ENCODE assay signal across 1 cellular context in the genomic region with DNA sequence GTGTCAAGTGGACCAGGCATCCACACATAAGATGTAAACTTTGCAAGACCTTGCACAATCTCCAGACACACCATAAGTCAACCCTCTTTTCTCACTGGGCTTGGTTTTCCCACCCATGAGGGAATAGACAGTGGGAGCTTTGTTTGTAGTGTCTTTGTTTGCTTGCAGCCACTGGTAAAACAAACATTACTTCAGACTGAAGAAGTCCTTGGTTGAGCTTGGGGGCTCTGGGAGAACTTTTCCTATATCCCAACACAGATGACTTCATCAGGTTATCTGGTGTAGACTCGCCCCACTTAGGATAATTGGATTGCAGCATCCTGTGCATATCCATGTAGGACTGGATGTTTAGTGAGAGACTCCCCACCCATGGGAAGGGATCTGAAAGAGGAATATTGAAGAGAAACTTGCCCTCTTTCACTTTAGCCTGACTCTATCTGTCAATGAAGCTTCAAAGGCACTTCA.
TF ChIP-seq lines count a peak whose summit lies in the region.

No MANE protein-coding gene starts in this region.

TF ChIP-seq in HEK293, 187 proteins besides CTCF, POLR2A, EP300 and RAD21 (continued from another document and continues in another):
- TF ChIP-seq, protein P1, sequence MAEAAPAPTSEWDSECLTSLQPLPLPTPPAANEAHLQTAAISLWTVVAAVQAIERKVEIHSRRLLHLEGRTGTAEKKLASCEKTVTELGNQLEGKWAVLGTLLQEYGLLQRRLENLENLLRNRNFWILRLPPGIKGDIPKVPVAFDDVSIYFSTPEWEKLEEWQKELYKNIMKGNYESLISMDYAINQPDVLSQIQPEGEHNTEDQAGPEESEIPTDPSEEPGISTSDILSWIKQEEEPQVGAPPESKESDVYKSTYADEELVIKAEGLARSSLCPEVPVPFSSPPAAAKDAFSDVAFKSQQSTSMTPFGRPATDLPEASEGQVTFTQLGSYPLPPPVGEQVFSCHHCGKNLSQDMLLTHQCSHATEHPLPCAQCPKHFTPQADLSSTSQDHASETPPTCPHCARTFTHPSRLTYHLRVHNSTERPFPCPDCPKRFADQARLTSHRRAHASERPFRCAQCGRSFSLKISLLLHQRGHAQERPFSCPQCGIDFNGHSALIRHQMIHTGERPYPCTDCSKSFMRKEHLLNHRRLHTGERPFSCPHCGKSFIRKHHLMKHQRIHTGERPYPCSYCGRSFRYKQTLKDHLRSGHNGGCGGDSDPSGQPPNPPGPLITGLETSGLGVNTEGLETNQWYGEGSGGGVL (tag by site-specific recombination; IDR thresholded peaks at IDR 0.05) = peak; percentile 76
- TF ChIP-seq, protein P2, sequence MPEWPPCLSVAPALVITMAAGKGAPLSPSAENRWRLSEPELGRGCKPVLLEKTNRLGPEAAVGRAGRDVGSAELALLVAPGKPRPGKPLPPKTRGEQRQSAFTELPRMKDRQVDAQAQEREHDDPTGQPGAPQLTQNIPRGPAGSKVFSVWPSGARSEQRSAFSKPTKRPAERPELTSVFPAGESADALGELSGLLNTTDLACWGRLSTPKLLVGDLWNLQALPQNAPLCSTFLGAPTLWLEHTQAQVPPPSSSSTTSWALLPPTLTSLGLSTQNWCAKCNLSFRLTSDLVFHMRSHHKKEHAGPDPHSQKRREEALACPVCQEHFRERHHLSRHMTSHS (tag by site-specific recombination; IDR thresholded peaks at IDR 0.05) = peak; percentile 80
- no peak for TF ChIP-seq ZNF433 (tag by site-specific recombination; IDR thresholded peaks at IDR 0.05; ENCODE audit: low read depth)
- TF ChIP-seq OVOL3 (tag by site-specific recombination; IDR thresholded peaks at IDR 0.05) = 0 out of 2 replicates have a peak, but pooled peaks have one; percentile 37
- TF ChIP-seq, protein P3, sequence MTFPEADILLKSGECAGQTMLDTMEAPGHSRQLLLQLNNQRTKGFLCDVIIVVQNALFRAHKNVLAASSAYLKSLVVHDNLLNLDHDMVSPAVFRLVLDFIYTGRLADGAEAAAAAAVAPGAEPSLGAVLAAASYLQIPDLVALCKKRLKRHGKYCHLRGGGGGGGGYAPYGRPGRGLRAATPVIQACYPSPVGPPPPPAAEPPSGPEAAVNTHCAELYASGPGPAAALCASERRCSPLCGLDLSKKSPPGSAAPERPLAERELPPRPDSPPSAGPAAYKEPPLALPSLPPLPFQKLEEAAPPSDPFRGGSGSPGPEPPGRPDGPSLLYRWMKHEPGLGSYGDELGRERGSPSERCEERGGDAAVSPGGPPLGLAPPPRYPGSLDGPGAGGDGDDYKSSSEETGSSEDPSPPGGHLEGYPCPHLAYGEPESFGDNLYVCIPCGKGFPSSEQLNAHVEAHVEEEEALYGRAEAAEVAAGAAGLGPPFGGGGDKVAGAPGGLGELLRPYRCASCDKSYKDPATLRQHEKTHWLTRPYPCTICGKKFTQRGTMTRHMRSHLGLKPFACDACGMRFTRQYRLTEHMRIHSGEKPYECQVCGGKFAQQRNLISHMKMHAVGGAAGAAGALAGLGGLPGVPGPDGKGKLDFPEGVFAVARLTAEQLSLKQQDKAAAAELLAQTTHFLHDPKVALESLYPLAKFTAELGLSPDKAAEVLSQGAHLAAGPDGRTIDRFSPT (tag by site-specific recombination; IDR thresholded peaks at IDR 0.05) = no peak
- TF ChIP-seq ZNF837 (tag by site-specific recombination; IDR thresholded peaks at IDR 0.05) = no peak
- peak; percentile 19; the same call in 1 of the 2 replicates for TF ChIP-seq TCF7L2 (IDR thresholded peaks at IDR 0.05; ENCODE audit: borderline replicate concordance, low read depth, low read length)
- TF ChIP-seq, protein P4, sequence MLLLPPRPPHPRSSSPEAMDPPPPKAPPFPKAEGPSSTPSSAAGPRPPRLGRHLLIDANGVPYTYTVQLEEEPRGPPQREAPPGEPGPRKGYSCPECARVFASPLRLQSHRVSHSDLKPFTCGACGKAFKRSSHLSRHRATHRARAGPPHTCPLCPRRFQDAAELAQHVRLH (tag by site-specific recombination; IDR thresholded peaks at IDR 0.05) = 0 out of 2 replicates have a peak, but pooled peaks have one; percentile 73
- TF ChIP-seq ZNF324 (tag by site-specific recombination; IDR thresholded peaks at IDR 0.05) = 0 out of 2 replicates have a peak, but pooled peaks have one; percentile 61
- peak; percentile 85 for TF ChIP-seq IKZF3 (tag by site-specific recombination; IDR thresholded peaks at IDR 0.05)
- TF ChIP-seq, protein P5, sequence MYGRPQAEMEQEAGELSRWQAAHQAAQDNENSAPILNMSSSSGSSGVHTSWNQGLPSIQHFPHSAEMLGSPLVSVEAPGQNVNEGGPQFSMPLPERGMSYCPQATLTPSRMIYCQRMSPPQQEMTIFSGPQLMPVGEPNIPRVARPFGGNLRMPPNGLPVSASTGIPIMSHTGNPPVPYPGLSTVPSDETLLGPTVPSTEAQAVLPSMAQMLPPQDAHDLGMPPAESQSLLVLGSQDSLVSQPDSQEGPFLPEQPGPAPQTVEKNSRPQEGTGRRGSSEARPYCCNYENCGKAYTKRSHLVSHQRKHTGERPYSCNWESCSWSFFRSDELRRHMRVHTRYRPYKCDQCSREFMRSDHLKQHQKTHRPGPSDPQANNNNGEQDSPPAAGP (tag by site-specific recombination; IDR thresholded peaks at IDR 0.05) = peak; percentile 96
- TF ChIP-seq SCRT2 (tag by site-specific recombination; IDR thresholded peaks at IDR 0.05) = peak; percentile 46
- TF ChIP-seq ZNF24 (tag by site-specific recombination; IDR thresholded peaks at IDR 0.05) = peak; percentile 92
- no peak for TF ChIP-seq ZNF423 (tag by site-specific recombination; IDR thresholded peaks at IDR 0.05)
- TF ChIP-seq ZNF549 (tag by site-specific recombination; IDR thresholded peaks at IDR 0.05) = no peak
- TF ChIP-seq, protein P6, sequence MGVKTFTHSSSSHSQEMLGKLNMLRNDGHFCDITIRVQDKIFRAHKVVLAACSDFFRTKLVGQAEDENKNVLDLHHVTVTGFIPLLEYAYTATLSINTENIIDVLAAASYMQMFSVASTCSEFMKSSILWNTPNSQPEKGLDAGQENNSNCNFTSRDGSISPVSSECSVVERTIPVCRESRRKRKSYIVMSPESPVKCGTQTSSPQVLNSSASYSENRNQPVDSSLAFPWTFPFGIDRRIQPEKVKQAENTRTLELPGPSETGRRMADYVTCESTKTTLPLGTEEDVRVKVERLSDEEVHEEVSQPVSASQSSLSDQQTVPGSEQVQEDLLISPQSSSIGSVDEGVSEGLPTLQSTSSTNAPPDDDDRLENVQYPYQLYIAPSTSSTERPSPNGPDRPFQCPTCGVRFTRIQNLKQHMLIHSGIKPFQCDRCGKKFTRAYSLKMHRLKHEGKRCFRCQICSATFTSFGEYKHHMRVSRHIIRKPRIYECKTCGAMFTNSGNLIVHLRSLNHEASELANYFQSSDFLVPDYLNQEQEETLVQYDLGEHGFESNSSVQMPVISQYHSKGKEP (tag by site-specific recombination; IDR thresholded peaks at IDR 0.05) = peak; percentile 94
- 0 out of 2 replicates have a peak, but pooled peaks have one; percentile 6 for TF ChIP-seq KLF9 (tag by site-specific recombination; IDR thresholded peaks at IDR 0.05; ENCODE audit: low read depth)
- TF ChIP-seq TRIM28 (IDR thresholded peaks at IDR 0.05; ENCODE audit: borderline replicate concordance, low read length) = peak; percentile 87; the same call in 1 of the 2 replicates
- TF ChIP-seq, protein P7, sequence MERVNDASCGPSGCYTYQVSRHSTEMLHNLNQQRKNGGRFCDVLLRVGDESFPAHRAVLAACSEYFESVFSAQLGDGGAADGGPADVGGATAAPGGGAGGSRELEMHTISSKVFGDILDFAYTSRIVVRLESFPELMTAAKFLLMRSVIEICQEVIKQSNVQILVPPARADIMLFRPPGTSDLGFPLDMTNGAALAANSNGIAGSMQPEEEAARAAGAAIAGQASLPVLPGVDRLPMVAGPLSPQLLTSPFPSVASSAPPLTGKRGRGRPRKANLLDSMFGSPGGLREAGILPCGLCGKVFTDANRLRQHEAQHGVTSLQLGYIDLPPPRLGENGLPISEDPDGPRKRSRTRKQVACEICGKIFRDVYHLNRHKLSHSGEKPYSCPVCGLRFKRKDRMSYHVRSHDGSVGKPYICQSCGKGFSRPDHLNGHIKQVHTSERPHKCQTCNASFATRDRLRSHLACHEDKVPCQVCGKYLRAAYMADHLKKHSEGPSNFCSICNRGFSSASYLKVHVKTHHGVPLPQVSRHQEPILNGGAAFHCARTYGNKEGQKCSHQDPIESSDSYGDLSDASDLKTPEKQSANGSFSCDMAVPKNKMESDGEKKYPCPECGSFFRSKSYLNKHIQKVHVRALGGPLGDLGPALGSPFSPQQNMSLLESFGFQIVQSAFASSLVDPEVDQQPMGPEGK (tag by site-specific recombination; IDR thresholded peaks at IDR 0.05) = peak; percentile 95
- TF ChIP-seq ZBTB1 (tag by site-specific recombination; IDR thresholded peaks at IDR 0.05) = no peak
- 0 out of 2 replicates have a peak, but pooled peaks have one; percentile 23 for TF ChIP-seq SP2 (tag by site-specific recombination; IDR thresholded peaks at IDR 0.05)
- peak; percentile 21; the same call in 1 of the 2 replicates for TF ChIP-seq ZNF394 (tag by site-specific recombination; IDR thresholded peaks at IDR 0.05; ENCODE audit: borderline replicate concordance)
- TF ChIP-seq GLI2 (tag by site-specific recombination; IDR thresholded peaks at IDR 0.05; ENCODE audit: borderline replicate concordance, low read depth) = peak; percentile 73; the same call in 1 of the 2 replicates
- no peak for TF ChIP-seq ZNF501 (tag by site-specific recombination; IDR thresholded peaks at IDR 0.05)
- TF ChIP-seq ZNF473 (tag by site-specific recombination; IDR thresholded peaks at IDR 0.05) = no peak
- no peak for TF ChIP-seq ZNF37A (tag by site-specific recombination; IDR thresholded peaks at IDR 0.05)
- no peak for TF ChIP-seq ZNF510 (tag by site-specific recombination; IDR thresholded peaks at IDR 0.05; ENCODE audit: insufficient replicate concordance)
- TF ChIP-seq ZNF660 (tag by site-specific recombination; IDR thresholded peaks at IDR 0.05) = peak; percentile 67; the same call in 1 of the 2 replicates
- TF ChIP-seq ZNF558 (tag by site-specific recombination; IDR thresholded peaks at IDR 0.05) = peak; percentile 81; the same call in 1 of the 2 replicates
- no peak for TF ChIP-seq ZNF239 (tag by site-specific recombination; IDR thresholded peaks at IDR 0.05)
- no peak for TF ChIP-seq ZNF184 (tag by site-specific recombination; IDR thresholded peaks at IDR 0.05)
- peak; percentile 76; the same call in 1 of the 2 replicates for TF ChIP-seq KLF10 (tag by site-specific recombination; IDR thresholded peaks at IDR 0.05)
- peak; percentile 42 for TF ChIP-seq ZFHX2 (tag by site-specific recombination; conservative IDR thresholded peaks at IDR 0.05)
- TF ChIP-seq ZNF174 (tag by site-specific recombination; IDR thresholded peaks at IDR 0.05) = no peak
- TF ChIP-seq ZNF426 (tag by site-specific recombination; IDR thresholded peaks at IDR 0.05) = no peak
- TF ChIP-seq ZNF221 (tag by site-specific recombination; IDR thresholded peaks at IDR 0.05; ENCODE audit: borderline replicate concordance) = no peak
- no peak for TF ChIP-seq ZNF514 (tag by site-specific recombination; IDR thresholded peaks at IDR 0.05)
- TF ChIP-seq, protein P8, sequence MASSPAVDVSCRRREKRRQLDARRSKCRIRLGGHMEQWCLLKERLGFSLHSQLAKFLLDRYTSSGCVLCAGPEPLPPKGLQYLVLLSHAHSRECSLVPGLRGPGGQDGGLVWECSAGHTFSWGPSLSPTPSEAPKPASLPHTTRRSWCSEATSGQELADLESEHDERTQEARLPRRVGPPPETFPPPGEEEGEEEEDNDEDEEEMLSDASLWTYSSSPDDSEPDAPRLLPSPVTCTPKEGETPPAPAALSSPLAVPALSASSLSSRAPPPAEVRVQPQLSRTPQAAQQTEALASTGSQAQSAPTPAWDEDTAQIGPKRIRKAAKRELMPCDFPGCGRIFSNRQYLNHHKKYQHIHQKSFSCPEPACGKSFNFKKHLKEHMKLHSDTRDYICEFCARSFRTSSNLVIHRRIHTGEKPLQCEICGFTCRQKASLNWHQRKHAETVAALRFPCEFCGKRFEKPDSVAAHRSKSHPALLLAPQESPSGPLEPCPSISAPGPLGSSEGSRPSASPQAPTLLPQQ (tag by site-specific recombination; IDR thresholded peaks at IDR 0.05) = peak; percentile 56; the same call in 1 of the 2 replicates
- no peak for TF ChIP-seq ZNF354C (tag by site-specific recombination; IDR thresholded peaks at IDR 0.05; ENCODE audit: borderline replicate concordance, low read depth)
- peak; percentile 84 for TF ChIP-seq KLF8 (tag by site-specific recombination; IDR thresholded peaks at IDR 0.05)
- no peak; the same call in 1 of the 2 replicates for TF ChIP-seq ZNF610 (tag by site-specific recombination; IDR thresholded peaks at IDR 0.05; ENCODE audit: borderline replicate concordance)
- no peak for TF ChIP-seq ZNF677 (tag by site-specific recombination; IDR thresholded peaks at IDR 0.05)
- TF ChIP-seq ZNF629 (tag by site-specific recombination; IDR thresholded peaks at IDR 0.05) = peak; percentile 92
- peak; percentile 85 for TF ChIP-seq ZNF366 (tag by site-specific recombination; conservative IDR thresholded peaks at IDR 0.05)
- TF ChIP-seq KLF1 (tag by site-specific recombination; IDR thresholded peaks at IDR 0.05) = peak; percentile 94
- TF ChIP-seq, protein P9, sequence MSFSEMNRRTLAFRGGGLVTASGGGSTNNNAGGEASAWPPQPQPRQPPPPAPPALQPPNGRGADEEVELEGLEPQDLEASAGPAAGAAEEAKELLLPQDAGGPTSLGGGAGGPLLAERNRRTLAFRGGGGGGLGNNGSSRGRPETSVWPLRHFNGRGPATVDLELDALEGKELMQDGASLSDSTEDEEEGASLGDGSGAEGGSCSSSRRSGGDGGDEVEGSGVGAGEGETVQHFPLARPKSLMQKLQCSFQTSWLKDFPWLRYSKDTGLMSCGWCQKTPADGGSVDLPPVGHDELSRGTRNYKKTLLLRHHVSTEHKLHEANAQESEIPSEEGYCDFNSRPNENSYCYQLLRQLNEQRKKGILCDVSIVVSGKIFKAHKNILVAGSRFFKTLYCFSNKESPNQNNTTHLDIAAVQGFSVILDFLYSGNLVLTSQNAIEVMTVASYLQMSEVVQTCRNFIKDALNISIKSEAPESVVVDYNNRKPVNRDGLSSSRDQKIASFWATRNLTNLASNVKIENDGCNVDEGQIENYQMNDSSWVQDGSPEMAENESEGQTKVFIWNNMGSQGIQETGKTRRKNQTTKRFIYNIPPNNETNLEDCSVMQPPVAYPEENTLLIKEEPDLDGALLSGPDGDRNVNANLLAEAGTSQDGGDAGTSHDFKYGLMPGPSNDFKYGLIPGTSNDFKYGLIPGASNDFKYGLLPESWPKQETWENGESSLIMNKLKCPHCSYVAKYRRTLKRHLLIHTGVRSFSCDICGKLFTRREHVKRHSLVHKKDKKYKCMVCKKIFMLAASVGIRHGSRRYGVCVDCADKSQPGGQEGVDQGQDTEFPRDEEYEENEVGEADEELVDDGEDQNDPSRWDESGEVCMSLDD (tag by site-specific recombination; IDR thresholded peaks at IDR 0.05) = 0 out of 2 replicates have a peak, but pooled peaks have one; percentile 29
- 0 out of 2 replicates have a peak, but pooled peaks have one; percentile 57 for TF ChIP-seq ZSCAN23 (tag by site-specific recombination; IDR thresholded peaks at IDR 0.05)
- peak; percentile 63; the same call in 1 of the 2 replicates for TF ChIP-seq ZNF2 (tag by site-specific recombination; IDR thresholded peaks at IDR 0.05)
- peak; percentile 90 for TF ChIP-seq ZNF600 (tag by site-specific recombination; IDR thresholded peaks at IDR 0.05)
- 0 out of 2 replicates have a peak, but pooled peaks have one; percentile 41 for TF ChIP-seq BCL11A (tag by site-specific recombination; IDR thresholded peaks at IDR 0.05; ENCODE audit: low read depth)
- TF ChIP-seq ZNF843 (tag by site-specific recombination; IDR thresholded peaks at IDR 0.05) = peak; percentile 93
- TF ChIP-seq ZEB2 (tag by site-specific recombination; IDR thresholded peaks at IDR 0.05) = peak; percentile 99
- no peak for TF ChIP-seq ZNF785 (tag by site-specific recombination; IDR thresholded peaks at IDR 0.05)
- peak; percentile 96 for TF ChIP-seq WT1 (tag by site-specific recombination; IDR thresholded peaks at IDR 0.05)
